Comparison of ENCODE assay signal across 8 cellular contexts in genomic region chr10:43407148-43407575, GRCh38. TPM values are rescaled to one million over a fixed set of nuclear protein-coding genes. Genes with fewer than 3 reads are reported as not detected.
DNase-seq lines count a peak whose midpoint lies in the region; ATAC-seq, FAIRE-seq and TF ChIP-seq lines count a peak whose summit lies in the region.

No MANE protein-coding gene starts in this region.

- H3K4me1 ChIP-seq in neural progenitor cell (peaks cover 21% of the 10 kb centered on the region), urinary bladder (ENCODE audit: insufficient read depth) (peaks cover 4% of the 10 kb centered on the region)

- POLR2A ChIA-PET in CD4-positive, alpha-beta T cell (lab: Charles Lee): interaction anchor here (0.6 to 3.9 kb wide), 15 partner anchors 10 to 269 kb away, joined by 3 to 54 read pairs (median 5); partner anchors contain the start of genes CSGALNACT2 and ZNF487

- peaks cover 51% of the 10 kb centered on the region for H3K4me1 Mint-ChIP-seq in CD4-positive, alpha-beta T cell (ENCODE audit: low read depth)
- peaks cover 26% of the 10 kb centered on the region for H3K4me1 Mint-ChIP-seq in neural progenitor cell

- H2AFZ ChIP-seq in neural progenitor cell (replicated peaks): peak overlapping the region; percentile 45

- H3K27me3 Mint-ChIP-seq in CD4-positive, alpha-beta T cell: no peaks in the 10 kb centered on the region
- no peaks in the 10 kb centered on the region for H3K27me3 Mint-ChIP-seq in neural progenitor cell (ENCODE audit: insufficient read depth, low read depth)

- peaks cover 61% of the 10 kb centered on the region for H3K36me3 Mint-ChIP-seq in CD4-positive, alpha-beta T cell (ENCODE audit: low read depth)
- H3K36me3 Mint-ChIP-seq in neural progenitor cell: peaks cover 6% of the 10 kb centered on the region

- H3K4me3 ChIP-seq in H7 (ENCODE audit: insufficient read depth, low read depth, low read length) (peak overlapping the region; percentile 78), neural progenitor cell (peak overlapping the region; percentile 63), urinary bladder (ENCODE audit: low read depth, low read length) (peak overlapping the region; percentile 91)

- no peaks in the 10 kb centered on the region for H3K9me3 Mint-ChIP-seq in CD4-positive, alpha-beta T cell
- peaks cover 6% of the 10 kb centered on the region for H3K9me3 Mint-ChIP-seq in neural progenitor cell

- peak overlapping the region; percentile 98 for H3K4me3 Mint-ChIP-seq in CD4-positive, alpha-beta T cell
- H3K4me3 Mint-ChIP-seq in neural progenitor cell: peak overlapping the region; percentile 98

- TF ChIP-seq CTCF in CD4-positive, alpha-beta T cell (IDR thresholded peaks at IDR 0.05): no peak
- no peak for TF ChIP-seq CTCF in neural progenitor cell (IDR thresholded peaks at IDR 0.05)

- FAIRE-seq in frontal cortex (lab: Jason Lieb, UNC): no peak

- peaks cover 36% of the 10 kb centered on the region for H3F3A ChIP-seq in neural progenitor cell (ENCODE audit: low read depth)

- intact Hi-C loops in CD4-positive, alpha-beta T cell (cut with DNase I, micrococcal nuclease): loop anchor here (1.0 to 2.0 kb wide), 3 partner anchors 10 to 44 kb away; no protein-coding TSS in a partner anchor

- under 1% methylated on average over 59 of the region's 59 CpGs for WGBS in urinary bladder

- CTCF ChIA-PET in CD4-positive, alpha-beta T cell (lab: Charles Lee): interaction anchor here (1.0 to 1.4 kb wide), 3 partner anchors 11 to 28 kb away, joined by 4 to 11 read pairs (median 5); no protein-coding TSS in a partner anchor

- H3K9me3 ChIP-seq in CD4-positive, alpha-beta T cell (ENCODE audit: control insufficient read depth, low read length): no peaks in the 10 kb centered on the region
- no peaks in the 10 kb centered on the region for H3K9me3 ChIP-seq in neural progenitor cell (ENCODE audit: low read depth)

- no peak for ATAC-seq in CD4-positive, alpha-beta T cell (ENCODE audit: poor library complexity)

- H3K79me2 ChIP-seq in neural progenitor cell (ENCODE audit: low read depth): peaks cover 65% of the 10 kb centered on the region

- peak overlapping the region; percentile 93 for H3K27ac Mint-ChIP-seq in CD4-positive, alpha-beta T cell
- H3K27ac Mint-ChIP-seq in neural progenitor cell: peak overlapping the region; percentile 96

- peak overlapping the region; percentile 98 for H3K27ac ChIP-seq in CD4-positive, alpha-beta T cell (ENCODE audit: low read depth, low read length)
- H3K27ac ChIP-seq in neural progenitor cell (peak overlapping the region; percentile 5), urinary bladder (ENCODE audit: low read depth) (peak overlapping the region; percentile 100)

- H3K36me3 ChIP-seq in H7 (replicated peaks; ENCODE audit: control insufficient read depth, insufficient read depth, low read length) (no peaks in the 10 kb centered on the region), neural progenitor cell (no peaks in the 10 kb centered on the region), urinary bladder (ENCODE audit: insufficient read depth) (no peaks in the 10 kb centered on the region)

- peak overlapping the region; percentile 87 for H3K4me2 ChIP-seq in neural progenitor cell

- peak in 9 of 10 experiments; percentile 27 to 63 (median 43) for DNase-seq in CD4-positive, alpha-beta T cell
- DNase-seq in H7 (peak; percentile 81), NOMO-1 (lab: John Stamatoyannopoulos, UW; ENCODE audit: unreplicated experiment in 2 of 2) (peak; percentile 34 to 54), frontal cortex (ENCODE audit: low spot score in 2 of 2) (peak; percentile 65 to 66), neural progenitor cell (ENCODE audit: low spot score) (peak; percentile 71), NCI-H1930 (lab: John Stamatoyannopoulos, UW) (no peak)
- DNase-seq in activated effector memory CD4-positive, alpha-beta T cell treated with anti-CD3 and anti-CD28 coated beads, Interleukin-2, amount 50 U/mL, for 16 hours: peak; percentile 87

- H4K20me1 ChIP-seq in neural progenitor cell (ENCODE audit: low read depth): peaks cover 63% of the 10 kb centered on the region

- H3K27me3 ChIP-seq in CD4-positive, alpha-beta T cell (ENCODE audit: control insufficient read depth, insufficient read depth, low read length): no peaks in the 10 kb centered on the region
- H3K27me3 ChIP-seq in H7 (ENCODE audit: control insufficient read depth, insufficient read depth, low read length) (no peaks in the 10 kb centered on the region), neural progenitor cell (no peaks in the 10 kb centered on the region)

- no peak overlapping the region for H3K9ac ChIP-seq in neural progenitor cell

RNA-seq across cellular contexts. Expression of gene HNRNPF, which starts 1.8 kb away (rescaled TPM):
- total RNA-seq in CD4-positive, alpha-beta T cell: 10 to 100 TPM; 86.5 to 87.9 TPM
- total RNA-seq in H7 (2014; rRNA removed; shearing (Covaris generic)): 328 and 342 TPM in 2 replicates
- total RNA-seq in frontal cortex (97.4 TPM), neural progenitor cell (ENCODE audit: low replicate concordance) (175 and 180 TPM in 2 replicates), urinary bladder (119 TPM)
- 174 TPM for polyA plus RNA-seq in urinary bladder

RNA-seq across cellular contexts. Expression of gene ZNF487, which starts 29.7 kb away (rescaled TPM):
- 1 to 10 TPM; 7.5 to 8.5 TPM for total RNA-seq in CD4-positive, alpha-beta T cell
- total RNA-seq in H7 (2014; rRNA removed; shearing (Covaris generic)): 2.7 and 4.9 TPM in 2 replicates
- total RNA-seq in frontal cortex: 10.6 TPM
- 2.0 and 3.5 TPM in 2 replicates for total RNA-seq in neural progenitor cell (ENCODE audit: low replicate concordance)
- 18.1 TPM for total RNA-seq in urinary bladder
- 10.5 TPM for polyA plus RNA-seq in urinary bladder

RNA-seq across cellular contexts. Expression of gene FXYD4, which starts 35.7 kb away (rescaled TPM):
- total RNA-seq in CD4-positive, alpha-beta T cell: not detected
- total RNA-seq in H7 (2014; rRNA removed; shearing (Covaris generic)): not detected in 2 replicates
- total RNA-seq in frontal cortex (not detected), neural progenitor cell (ENCODE audit: low replicate concordance) (not detected in 2 replicates), urinary bladder (0.95 TPM)
- not detected for polyA plus RNA-seq in urinary bladder

Comparison
In these comparisons a context has a peak if more than half of its experiments do, and no peak if none do; other contexts are left out.
1. DNase-seq: peak in CD4-positive, alpha-beta T cell (9 of 10), H7 (single experiment), NOMO-1 (2 of 2), activated effector memory CD4-positive, alpha-beta T cell treated with anti-CD3 and anti-CD28 coated beads, Interleukin-2, amount 50 U/mL, for 16 hours (single experiment), frontal cortex (2 of 2) and neural progenitor cell (single experiment); none in NCI-H1930 (0 of 2).
2. H3K27ac ChIP-seq: peak in every context shown above with its lines; median percentile 100 in urinary bladder; 98 in CD4-positive, alpha-beta T cell; 5 in neural progenitor cell.
3. Peak in every context shown above with its lines, with median percentiles within 50 percentile points of each other: H3K4me3 ChIP-seq.